11 cellular contexts compared by ENCODE assay signal in the genomic region with DNA sequence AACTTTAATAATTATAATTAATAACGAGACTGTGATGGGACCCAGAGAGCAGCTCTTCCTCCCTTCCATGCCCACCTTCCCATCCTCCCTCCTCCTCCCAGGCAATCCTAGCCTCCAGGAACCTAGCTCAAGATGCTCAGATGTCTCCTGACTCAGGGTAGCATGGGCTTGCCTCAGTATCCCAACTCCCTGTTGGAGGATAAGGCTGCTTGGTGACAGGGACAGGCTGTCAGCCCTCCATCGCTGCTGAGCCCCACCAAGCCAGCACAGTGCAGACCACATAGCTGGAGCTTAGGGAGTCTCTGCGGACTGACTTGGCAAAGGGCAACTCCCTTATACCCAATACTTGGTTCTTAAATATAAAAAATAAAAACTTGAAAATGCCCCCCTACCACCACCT. TPM values are rescaled to one million over a fixed set of nuclear protein-coding genes. Genes with fewer than 3 reads are reported as not detected.
DNase-seq lines count a peak whose midpoint lies in the region; ATAC-seq and TF ChIP-seq lines count a peak whose summit lies in the region.
"Had no signal": no experiment of that assay in that cellular context is flagged by ENCODE, and none has a peak within 500 bp of the region (broad histone marks: within the 10 kb centered on the region; RNA-seq: fewer than 3 reads in every experiment).

No MANE protein-coding gene starts in this region.

- 75 to 76% methylated on average over 3 of the region's 3 CpGs for WGBS in esophagus, 2 donors
- 80 to 89% (median 85%) methylated on average over 3 of the region's 3 CpGs for WGBS in ovary, 3 donors

- no peaks in the 10 kb centered on the region for H3K9me3 ChIP-seq in DOHH2 (ENCODE audit: control insufficient read depth, insufficient read depth, low read length)
- no peaks in the 10 kb centered on the region for H3K9me3 ChIP-seq in Peyer's patch
- no peaks in the 10 kb centered on the region for H3K9me3 ChIP-seq in esophagus (ENCODE audit: control insufficient read depth in 2 of 2, insufficient read depth in 1 of 2, low read depth in 1 of 2, low read length in 1 of 2)
- no peaks in the 10 kb centered on the region for H3K9me3 ChIP-seq in ovary

- no peaks in the 10 kb centered on the region for H3K27me3 ChIP-seq in DOHH2 (ENCODE audit: control insufficient read depth, low read length)
- H3K27me3 ChIP-seq in Peyer's patch, result no peaks in the 10 kb centered on the region
- H3K27me3 ChIP-seq in esophagus (ENCODE audit: control insufficient read depth in 1 of 2, insufficient read depth in 2 of 2, low read length in 2 of 2), result no peaks in the 10 kb centered on the region
- no peaks in the 10 kb centered on the region for H3K27me3 ChIP-seq in ovary

- peaks cover 30% of the 10 kb centered on the region for H4K20me1 ChIP-seq in DOHH2 (ENCODE audit: control insufficient read depth, insufficient read depth, low read depth, low read length)

- TF ChIP-seq POLR2A in Peyer's patch (IDR thresholded peaks at IDR 0.05), result no peak
- no peak for TF ChIP-seq POLR2A in ovary (IDR thresholded peaks at IDR 0.05)

- TF ChIP-seq CTCF in DOHH2 (IDR thresholded peaks at IDR 0.05; ENCODE audit: low read depth, low read length, poor library complexity, severe bottlenecking), result no peak
- TF ChIP-seq CTCF in Peyer's patch (IDR thresholded peaks at IDR 0.05), result no peak
- TF ChIP-seq CTCF in ovary (IDR thresholded peaks at IDR 0.05), result no peak

- H3K9me2 ChIP-seq in DOHH2 (replicated peaks; ENCODE audit: control insufficient read depth, low read length), result no peaks in the 10 kb centered on the region

- H3K36me3 Mint-ChIP-seq in stimulated activated effector memory CD8-positive, alpha-beta T cell treated with anti-CD3 and anti-CD28 coated beads, Interleukin-12 subunit alpha, Interleukin-12 subunit beta, amount 100 ng/mL, for 72 hours, result peaks cover 99% of the 10 kb centered on the region

- peaks cover 21% of the 10 kb centered on the region for H3F3A ChIP-seq in DOHH2 (ENCODE audit: control insufficient read depth, insufficient read depth)

- no peaks in the 10 kb centered on the region for H3K9me3 Mint-ChIP-seq in stimulated activated effector memory CD8-positive, alpha-beta T cell treated with anti-CD3 and anti-CD28 coated beads, Interleukin-12 subunit alpha, Interleukin-12 subunit beta, amount 100 ng/mL, for 72 hours
- H3K9me3 Mint-ChIP-seq: brain had no signal

- intact Hi-C loops in ovary (cut with DNase I), result loop anchor here in 1 of 4 donors (10.0 kb wide), 1 partner anchor 89 kb away; no protein-coding TSS in a partner anchor

- no peak for TF ChIP-seq EP300 in ovary (IDR thresholded peaks at IDR 0.05)

- H3K4me1 ChIP-seq in DOHH2 (ENCODE audit: control insufficient read depth, low read length), result peaks cover 98% of the 10 kb centered on the region
- H3K4me1 ChIP-seq in Peyer's patch, result peaks cover 11 to 100% (median 84%) of the 10 kb centered on the region in 4 donors
- peaks cover 8 to 30% of the 10 kb centered on the region in 2 donors for H3K4me1 ChIP-seq in esophagus (ENCODE audit: control insufficient read depth in 2 of 2, insufficient read depth in 2 of 2, low read length in 1 of 2)
- peaks cover 23% of the 10 kb centered on the region for H3K4me1 ChIP-seq in ovary (ENCODE audit: insufficient read depth)

- H3K4me3 ChIP-seq in DOHH2 (ENCODE audit: low read length), result no peak overlapping the region
- H3K4me3 ChIP-seq in Peyer's patch, result peak overlapping the region in 1 of 4 donors; percentile 15
- no peak overlapping the region for H3K4me3 ChIP-seq in esophagus (ENCODE audit: low read depth in 1 of 2, low read length in 2 of 2)
- H3K4me3 ChIP-seq in ovary, result no peak overlapping the region

- H3K27ac Mint-ChIP-seq in stimulated activated effector memory CD8-positive, alpha-beta T cell treated with anti-CD3 and anti-CD28 coated beads, Interleukin-12 subunit alpha, Interleukin-12 subunit beta, amount 100 ng/mL, for 72 hours, result peak overlapping the region; percentile 96
- H3K27ac Mint-ChIP-seq: brain had no signal

- H3K79me2 ChIP-seq in DOHH2 (ENCODE audit: control insufficient read depth, low read length), result peaks cover 100% of the 10 kb centered on the region

- peak overlapping the region; percentile 85 for H3K4me2 ChIP-seq in DOHH2 (ENCODE audit: low read length)

- DNase-seq in Peyer's patch, result no peak
- DNase-seq in stimulated activated effector memory CD8-positive, alpha-beta T cell treated with anti-CD3 and anti-CD28 coated beads, Interleukin-12 subunit alpha, Interleukin-12 subunit beta, amount 100 ng/mL, for 72 hours (ENCODE audit: low spot score in 2 of 2), result peak in 1 of 2 donors; percentile 46
- DNase-seq in ovary, result no peak
- DNase-seq: activated CD4-positive, CD25-positive, alpha-beta regulatory T cell treated with anti-CD3 and anti-CD28 coated beads, Interleukin-2, amount 50 U/mL, for 72 hours; EL; NCI-H187 treated with DMSO at 0.1 percent for 48 hours had no signal

- ATAC-seq in stimulated activated effector memory CD8-positive, alpha-beta T cell treated with anti-CD3 and anti-CD28 coated beads, Interleukin-12 subunit alpha, Interleukin-12 subunit beta, amount 100 ng/mL, for 72 hours, result no peak
- no peak for ATAC-seq in GM18519 (IDR thresholded peaks at IDR 0.05; ENCODE audit: low FRiP score, unreplicated experiment)
- no peak for ATAC-seq in HG03442 (IDR thresholded peaks at IDR 0.05; ENCODE audit: unreplicated experiment)

- peak overlapping the region; percentile 99 for H3K4me3 Mint-ChIP-seq in stimulated activated effector memory CD8-positive, alpha-beta T cell treated with anti-CD3 and anti-CD28 coated beads, Interleukin-12 subunit alpha, Interleukin-12 subunit beta, amount 100 ng/mL, for 72 hours
- H3K4me3 Mint-ChIP-seq: brain had no signal

- H3K36me3 ChIP-seq in DOHH2 (ENCODE audit: control insufficient read depth, low read length), result peaks cover 60% of the 10 kb centered on the region
- H3K36me3 ChIP-seq in Peyer's patch, result peaks cover 0 to 7% (median 0%) of the 10 kb centered on the region in 3 donors
- H3K36me3 ChIP-seq in esophagus (ENCODE audit: control insufficient read depth in 2 of 2, insufficient read depth in 2 of 2, low read length in 1 of 2), result peaks cover 0 to 7% of the 10 kb centered on the region in 2 donors
- no peaks in the 10 kb centered on the region for H3K36me3 ChIP-seq in ovary

- H3K4me1 Mint-ChIP-seq in stimulated activated effector memory CD8-positive, alpha-beta T cell treated with anti-CD3 and anti-CD28 coated beads, Interleukin-12 subunit alpha, Interleukin-12 subunit beta, amount 100 ng/mL, for 72 hours, result peaks cover 89% of the 10 kb centered on the region

- H3K27ac ChIP-seq in DOHH2 (ENCODE audit: low read depth, low read length) (no peak overlapping the region), Peyer's patch (peak overlapping the region; percentile 87 to 100 (median 99)), esophagus (ENCODE audit: low read depth in 2 of 2, low read length in 1 of 2) (peak overlapping the region; percentile 62 to 91), ovary (no peak overlapping the region)

RNA-seq across cellular contexts. Expression of a gene that starts 11.5 kb away (rescaled TPM):
- 100 to 1,000 TPM; 337 to 553 (median 433) TPM for total RNA-seq in Peyer's patch
- polyA plus RNA-seq in esophagus, result 100 to 1,000 TPM; 107 to 114 TPM
- 100 to 1,000 TPM; 128 to 452 (median 348) TPM for total RNA-seq in ovary
- polyA plus RNA-seq in ovary, result 100 to 1,000 TPM; 196 to 530 TPM

Comparison
In these comparisons a context has a peak if more than half of its experiments do, and no peak if none do; other contexts are left out.
1. H3K27ac ChIP-seq: peak in Peyer's patch (4 of 4) and esophagus (2 of 2); none in DOHH2 (single experiment) and ovary (0 of 2).